In the genomic region with DNA sequence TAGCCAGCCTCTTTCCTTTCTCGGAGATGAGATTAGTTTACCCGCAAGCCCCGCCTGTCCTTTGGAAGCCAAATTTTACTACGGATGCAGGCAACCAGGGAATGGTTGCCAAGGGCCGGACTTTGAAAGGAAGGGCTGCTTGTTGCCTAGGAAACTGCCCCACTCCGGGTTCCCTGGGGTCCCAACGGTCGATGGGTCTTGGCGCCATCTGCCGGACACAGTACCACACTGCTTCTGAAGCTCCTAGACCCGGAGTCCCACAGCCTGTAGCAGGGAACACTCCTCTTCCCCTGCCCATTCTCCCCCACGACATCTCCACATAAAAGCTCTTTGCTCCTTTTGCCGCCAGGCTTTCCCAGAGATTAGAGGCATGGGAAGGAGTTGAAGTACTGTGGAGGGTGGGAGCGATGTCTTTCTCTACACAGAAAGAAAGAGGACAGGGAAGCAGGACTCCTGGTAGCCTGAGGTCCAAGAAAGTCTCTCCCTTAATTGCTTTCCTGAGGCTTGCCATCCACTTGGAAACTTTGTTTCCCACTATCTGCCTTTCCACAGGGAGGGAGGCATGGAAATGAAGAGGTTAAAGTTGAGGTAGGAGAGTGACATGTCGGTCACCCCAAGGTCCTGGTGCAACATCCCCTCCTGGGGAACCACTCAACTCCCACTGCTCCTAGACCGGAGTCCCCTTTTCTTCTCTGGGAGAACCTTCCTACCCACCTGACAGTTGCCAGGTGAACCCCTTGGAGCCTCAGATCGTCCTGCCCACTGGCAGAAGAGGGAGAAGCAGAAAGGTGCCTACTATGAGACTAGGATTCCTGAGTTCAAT, we compare ENCODE assay signal across 1 cellular context.
TF ChIP-seq lines count a peak whose summit lies in the region.

No MANE protein-coding gene starts in this region.

TF ChIP-seq in K562, 482 proteins besides CTCF, POLR2A, EP300 and RAD21 (continued from another document and continues in another):
- TF ChIP-seq ZNF398 (CRISPR knock-in tag; IDR thresholded peaks at IDR 0.05) (no peak), ZBTB1 (CRISPR knock-in tag; IDR thresholded peaks at IDR 0.05; ENCODE audit: borderline replicate concordance, low read depth) (no peak), TFE3 (CRISPR knock-in tag; IDR thresholded peaks at IDR 0.05) (no peak), ELF4 (CRISPR knock-in tag; IDR thresholded peaks at IDR 0.05) (no peak), HLTF (IDR thresholded peaks at IDR 0.05) (no peak), ZNF146 (CRISPR knock-in tag; IDR thresholded peaks at IDR 0.05; ENCODE audit: unreplicated experiment) (no peak), CTBP1 (IDR thresholded peaks at IDR 0.05; ENCODE audit: borderline replicate concordance) (peak; percentile 23; the same call in 1 of the 2 replicates), CEBPG (CRISPR knock-in tag; IDR thresholded peaks at IDR 0.05) (no peak), CEBPG (tag; conservative IDR thresholded peaks at IDR 0.05 in 1 of 2, IDR thresholded peaks at IDR 0.05 in 1 of 2) (no peak), JUND (IDR thresholded peaks at IDR 0.05; ENCODE audit: borderline replicate concordance, low read depth, low read length) (peak; percentile 38; the same call in 1 of the 2 replicates), JUND (tag; IDR thresholded peaks at IDR 0.05; ENCODE audit: borderline replicate concordance, low read depth, low read length) (no peak), ZNF589 (CRISPR knock-in tag; IDR thresholded peaks at IDR 0.05; ENCODE audit: low read depth) (no peak), ZNF217 (CRISPR knock-in tag; IDR thresholded peaks at IDR 0.05) (no peak), CBX3 (IDR thresholded peaks at IDR 0.05; ENCODE audit: borderline replicate concordance in 1 of 2, low read length in 2 of 2) (0 out of 3 replicates have a peak, but pooled peaks of 1 of the 2 experiments have one; percentile 28), CREM (IDR thresholded peaks at IDR 0.05; ENCODE audit: low read depth) (0 out of 2 replicates have a peak, but pooled peaks have one; percentile 22), SP1 (CRISPR knock-in tag; IDR thresholded peaks at IDR 0.05) (peak; percentile 48; the same call in 1 of the 2 replicates), XRCC5 (IDR thresholded peaks at IDR 0.05; ENCODE audit: low read depth, low read length) (peak; percentile 51; the same call in 1 of the 2 replicates), RBM22 (IDR thresholded peaks at IDR 0.05; ENCODE audit: low read depth, low read length, poor library complexity, severe bottlenecking) (no peak), SMC3 (conservative IDR thresholded peaks at IDR 0.05; ENCODE audit: insufficient read depth, low read depth, low read length) (peak; percentile 98), NFRKB (IDR thresholded peaks at IDR 0.05; ENCODE audit: low read depth) (no peak), ZHX1 (conservative IDR thresholded peaks at IDR 0.05; ENCODE audit: low read length) (no peak), ERF (CRISPR knock-in tag; IDR thresholded peaks at IDR 0.05) (no peak), HMGXB4 (CRISPR knock-in tag; IDR thresholded peaks at IDR 0.05) (no peak), PHF20 (IDR thresholded peaks at IDR 0.05; ENCODE audit: partially characterized antibody) (no peak), MAFK (IDR thresholded peaks at IDR 0.05; ENCODE audit: low read length) (no peak), NR2C2 (CRISPR knock-in tag; IDR thresholded peaks at IDR 0.05) (0 out of 2 replicates have a peak, but pooled peaks have one; percentile 7), NR2C2 (tag; IDR thresholded peaks at IDR 0.05) (no peak), ZNF124 (CRISPR knock-in tag; IDR thresholded peaks at IDR 0.05) (no peak), TEAD2 (tag; IDR thresholded peaks at IDR 0.05) (no peak), TAF7 (tag; IDR thresholded peaks at IDR 0.05) (no peak), RB1 (IDR thresholded peaks at IDR 0.05; ENCODE audit: low read depth) (peak; percentile 45; the same call in 1 of the 2 replicates), ATF7 (IDR thresholded peaks at IDR 0.05) (0 out of 2 replicates have a peak, but pooled peaks have one; percentile 23), NCOA1 (IDR thresholded peaks at IDR 0.05; ENCODE audit: low read depth) (no peak), SNIP1 (IDR thresholded peaks at IDR 0.05; ENCODE audit: low read depth) (no peak), THAP12 (CRISPR knock-in tag; IDR thresholded peaks at IDR 0.05) (no peak), ZFP36 (IDR thresholded peaks at IDR 0.05; ENCODE audit: low read depth, low read length, partially characterized antibody) (no peak), NFE2L1 (tag; IDR thresholded peaks at IDR 0.05; ENCODE audit: borderline replicate concordance, low read depth) (no peak), EP400 (IDR thresholded peaks at IDR 0.05) (no peak), SIX5 (IDR thresholded peaks at IDR 0.05; ENCODE audit: borderline replicate concordance in 1 of 2, insufficient read depth in 1 of 2, low read depth in 1 of 2, low read length in 2 of 2) (no peak), HNRNPLL (IDR thresholded peaks at IDR 0.05; ENCODE audit: low read depth, low read length, poor library complexity, severe bottlenecking) (no peak), ARID1B (IDR thresholded peaks at IDR 0.05) (no peak), ZNF507 (tag; conservative IDR thresholded peaks at IDR 0.05) (no peak), RFX5 (IDR thresholded peaks at IDR 0.05; ENCODE audit: low read depth, low read length) (0 out of 2 replicates have a peak, but pooled peaks have one; percentile 24)
- TF ChIP-seq, protein P1, sequence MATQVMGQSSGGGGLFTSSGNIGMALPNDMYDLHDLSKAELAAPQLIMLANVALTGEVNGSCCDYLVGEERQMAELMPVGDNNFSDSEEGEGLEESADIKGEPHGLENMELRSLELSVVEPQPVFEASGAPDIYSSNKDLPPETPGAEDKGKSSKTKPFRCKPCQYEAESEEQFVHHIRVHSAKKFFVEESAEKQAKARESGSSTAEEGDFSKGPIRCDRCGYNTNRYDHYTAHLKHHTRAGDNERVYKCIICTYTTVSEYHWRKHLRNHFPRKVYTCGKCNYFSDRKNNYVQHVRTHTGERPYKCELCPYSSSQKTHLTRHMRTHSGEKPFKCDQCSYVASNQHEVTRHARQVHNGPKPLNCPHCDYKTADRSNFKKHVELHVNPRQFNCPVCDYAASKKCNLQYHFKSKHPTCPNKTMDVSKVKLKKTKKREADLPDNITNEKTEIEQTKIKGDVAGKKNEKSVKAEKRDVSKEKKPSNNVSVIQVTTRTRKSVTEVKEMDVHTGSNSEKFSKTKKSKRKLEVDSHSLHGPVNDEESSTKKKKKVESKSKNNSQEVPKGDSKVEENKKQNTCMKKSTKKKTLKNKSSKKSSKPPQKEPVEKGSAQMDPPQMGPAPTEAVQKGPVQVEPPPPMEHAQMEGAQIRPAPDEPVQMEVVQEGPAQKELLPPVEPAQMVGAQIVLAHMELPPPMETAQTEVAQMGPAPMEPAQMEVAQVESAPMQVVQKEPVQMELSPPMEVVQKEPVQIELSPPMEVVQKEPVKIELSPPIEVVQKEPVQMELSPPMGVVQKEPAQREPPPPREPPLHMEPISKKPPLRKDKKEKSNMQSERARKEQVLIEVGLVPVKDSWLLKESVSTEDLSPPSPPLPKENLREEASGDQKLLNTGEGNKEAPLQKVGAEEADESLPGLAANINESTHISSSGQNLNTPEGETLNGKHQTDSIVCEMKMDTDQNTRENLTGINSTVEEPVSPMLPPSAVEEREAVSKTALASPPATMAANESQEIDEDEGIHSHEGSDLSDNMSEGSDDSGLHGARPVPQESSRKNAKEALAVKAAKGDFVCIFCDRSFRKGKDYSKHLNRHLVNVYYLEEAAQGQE (CRISPR knock-in tag; IDR thresholded peaks at IDR 0.05; ENCODE audit: low read depth), result peak; percentile 51; the same call in 1 of the 2 replicates
- TF ChIP-seq, protein P2, sequence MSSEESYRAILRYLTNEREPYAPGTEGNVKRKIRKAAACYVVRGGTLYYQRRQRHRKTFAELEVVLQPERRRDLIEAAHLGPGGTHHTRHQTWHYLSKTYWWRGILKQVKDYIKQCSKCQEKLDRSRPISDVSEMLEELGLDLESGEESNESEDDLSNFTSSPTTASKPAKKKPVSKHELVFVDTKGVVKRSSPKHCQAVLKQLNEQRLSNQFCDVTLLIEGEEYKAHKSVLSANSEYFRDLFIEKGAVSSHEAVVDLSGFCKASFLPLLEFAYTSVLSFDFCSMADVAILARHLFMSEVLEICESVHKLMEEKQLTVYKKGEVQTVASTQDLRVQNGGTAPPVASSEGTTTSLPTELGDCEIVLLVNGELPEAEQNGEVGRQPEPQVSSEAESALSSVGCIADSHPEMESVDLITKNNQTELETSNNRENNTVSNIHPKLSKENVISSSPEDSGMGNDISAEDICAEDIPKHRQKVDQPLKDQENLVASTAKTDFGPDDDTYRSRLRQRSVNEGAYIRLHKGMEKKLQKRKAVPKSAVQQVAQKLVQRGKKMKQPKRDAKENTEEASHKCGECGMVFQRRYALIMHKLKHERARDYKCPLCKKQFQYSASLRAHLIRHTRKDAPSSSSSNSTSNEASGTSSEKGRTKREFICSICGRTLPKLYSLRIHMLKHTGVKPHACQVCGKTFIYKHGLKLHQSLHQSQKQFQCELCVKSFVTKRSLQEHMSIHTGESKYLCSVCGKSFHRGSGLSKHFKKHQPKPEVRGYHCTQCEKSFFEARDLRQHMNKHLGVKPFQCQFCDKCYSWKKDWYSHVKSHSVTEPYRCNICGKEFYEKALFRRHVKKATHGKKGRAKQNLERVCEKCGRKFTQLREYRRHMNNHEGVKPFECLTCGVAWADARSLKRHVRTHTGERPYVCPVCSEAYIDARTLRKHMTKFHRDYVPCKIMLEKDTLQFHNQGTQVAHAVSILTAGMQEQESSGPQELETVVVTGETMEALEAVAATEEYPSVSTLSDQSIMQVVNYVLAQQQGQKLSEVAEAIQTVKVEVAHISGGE (CRISPR knock-in tag; IDR thresholded peaks at IDR 0.05), result peak in 1 of 3 experiments; percentile 47; a peak in 1 of 6 replicates
